15 cellular contexts compared by ENCODE assay signal in genomic region chr3:16329036-16329791, GRCh38.
A peak's percentile ranks its signal among the peaks of the same experiment; 100 is the strongest.
DNase-seq lines count a peak whose midpoint lies in the region; ATAC-seq, FAIRE-seq and TF ChIP-seq lines count a peak whose summit lies in the region.
"Had no signal": no experiment of that assay in that cellular context is flagged by ENCODE, and none has a peak within 500 bp of the region (broad histone marks: within the 10 kb centered on the region; RNA-seq: fewer than 3 reads in every experiment).

No MANE protein-coding gene starts in this region.

- H3K36me3 Mint-ChIP-seq in activated naive CD4-positive, alpha-beta T cell treated with anti-CD3 and anti-CD28 coated beads, Interleukin-2, amount 10 ng/mL, durations not matched to agents 7 days and 5 days, result peaks cover 86% of the 10 kb centered on the region
- peaks cover 30 to 62% of the 10 kb centered on the region in 2 donors for H3K36me3 Mint-ChIP-seq in activated naive CD4-positive, alpha-beta T cell treated with anti-CD3 and anti-CD28 coated beads, Interleukin-2, amount 50 U/mL, for 72 hours

- no peak for DNase-seq in activated naive CD4-positive, alpha-beta T cell treated with anti-CD3 and anti-CD28 coated beads, Interleukin-2, amount 10 ng/mL, durations not matched to agents 7 days and 5 days
- no peak for DNase-seq in activated naive CD4-positive, alpha-beta T cell treated with Interleukin-2 at 50 U/mL for 16 hours
- DNase-seq in activated naive CD4-positive, alpha-beta T cell treated with anti-CD3 and anti-CD28 coated beads, Interleukin-2, amount 50 U/mL, for 72 hours (ENCODE audit: low spot score in 2 of 2), result no peak
- no peak for DNase-seq in HepG2 (ENCODE audit: low spot score)
- peak; percentile 30 for DNase-seq in testis
- DNase-seq in NOMO-1 treated with dmso at 0.1 percent for 144 hours (lab: John Stamatoyannopoulos, UW; ENCODE audit: unreplicated experiment), result no peak
- DNase-seq: MV-4-11, NCI-H446 had no signal

- no peak for TF ChIP-seq EP300 in HepG2 (IDR thresholded peaks at IDR 0.05; ENCODE audit: low read depth in 2 of 2, low read length in 2 of 2)
- TF ChIP-seq EP300 in HepG2 (CRISPR knock-in tag; IDR thresholded peaks at IDR 0.05; ENCODE audit: borderline replicate concordance), result no peak

- FAIRE-seq in HepG2 (lab: Jason Lieb, UNC), result no peak

- TF ChIP-seq CTCF in HepG2 (CRISPR knock-in tag; IDR thresholded peaks at IDR 0.05) (no peak), testis (IDR thresholded peaks at IDR 0.05) (no peak)

- no peaks in the 10 kb centered on the region for H4K20me1 ChIP-seq in HepG2 (ENCODE audit: insufficient read depth, low read length)

- no peak for TF ChIP-seq RAD21 in HepG2 (CRISPR knock-in tag; IDR thresholded peaks at IDR 0.05)

- H3K36me3 ChIP-seq in HepG2 (replicated peaks in 1 of 2; ENCODE audit: control insufficient read depth in 1 of 2, insufficient read depth in 2 of 2, low read length in 2 of 2) (peaks cover 0 to 2% of the 10 kb centered on the region in 2 experiments; a peak in 2 of 5 replicates), testis (ENCODE audit: low read depth, missing control alignments) (no peaks in the 10 kb centered on the region)

- peaks cover 10% of the 10 kb centered on the region for H3K4me1 Mint-ChIP-seq in activated naive CD4-positive, alpha-beta T cell treated with anti-CD3 and anti-CD28 coated beads, Interleukin-2, amount 10 ng/mL, durations not matched to agents 7 days and 5 days
- H3K4me1 Mint-ChIP-seq: stimulated activated memory B cell treated with anti-CD40 and anti-IgM and Interleukin-4, amounts not matched to agents 10 μg/mL and 1 μg/mL and 100 μg/mL, for 72 hours had no signal

- H3K4me3 Mint-ChIP-seq in activated naive CD4-positive, alpha-beta T cell treated with anti-CD3 and anti-CD28 coated beads, Interleukin-2, amount 10 ng/mL, durations not matched to agents 7 days and 5 days, result no peak overlapping the region
- H3K4me3 Mint-ChIP-seq: dendritic cell treated with granulocyte-macrophage colony-stimulating factor and Interleukin-4, amounts not matched to agents 40 ng/mL and 50 ng/mL, for 4 days; stimulated activated memory B cell treated with anti-CD40 and anti-IgM and Interleukin-4, amounts not matched to agents 10 μg/mL and 1 μg/mL and 100 μg/mL, for 72 hours had no signal

- ATAC-seq in activated naive CD4-positive, alpha-beta T cell treated with anti-CD3 and anti-CD28 coated beads, Interleukin-2, amount 50 U/mL, for 72 hours, result no peak
- ATAC-seq in HepG2, result no peak
- no peak for ATAC-seq in HG03175 (IDR thresholded peaks at IDR 0.05; ENCODE audit: unreplicated experiment)
- ATAC-seq in HG03565 (IDR thresholded peaks at IDR 0.05; ENCODE audit: unreplicated experiment), result no peak
- ATAC-seq: stimulated activated memory B cell treated with anti-CD40 and anti-IgM and Interleukin-4, amounts not matched to agents 10 μg/mL and 1 μg/mL and 100 μg/mL, for 72 hours had no signal

- CTCF ChIA-PET in activated naive CD4-positive, alpha-beta T cell treated with anti-CD3 and anti-CD28 coated beads, Interleukin-2, amount 10 ng/mL, durations not matched to agents 7 days and 5 days (lab: Charles Lee), result no interaction called here
- CTCF ChIA-PET in HepG2 (lab: Yijun Ruan, JAX; ENCODE audit: low intra/inter-chr PET ratio, low total read pairs), result no interaction called here

- no TSS peak for BruUV-seq in HepG2 (replicated peaks; lab: Mats Ljungman, UMichigan)

- POLR2A ChIA-PET in HepG2 (lab: Yijun Ruan, JAX), result no interaction called here

- intact Hi-C loops in HepG2 (cut with micrococcal nuclease; ENCODE audit: unreplicated experiment), result no loop called here
- intact Hi-C loops in testis (cut with DNase I; ENCODE audit: low total_unique reads), result no loop called here

- H3K4me1 ChIP-seq in HepG2 (ENCODE audit: insufficient read depth, low read length), result peaks cover 70% of the 10 kb centered on the region
- H3K4me1 ChIP-seq in testis, result no peaks in the 10 kb centered on the region

- no peaks in the 10 kb centered on the region for H3K27me3 ChIP-seq in HepG2 (ENCODE audit: control insufficient read depth in 1 of 2, insufficient read depth in 2 of 2, low read length in 2 of 2)
- H3K27me3 ChIP-seq in testis, result no peaks in the 10 kb centered on the region
- H3K27me3 ChIP-seq: neutrophil had no signal

- WGBS in HepG2 (ENCODE audit: low lambda C conversion rate), result 89% methylated on average over 14 of the region's 15 CpGs
- 72 to 78% methylated on average over 15 of the region's 15 CpGs for WGBS in testis, 2 donors

- no peaks in the 10 kb centered on the region for H3K27me3 Mint-ChIP-seq in activated naive CD4-positive, alpha-beta T cell treated with anti-CD3 and anti-CD28 coated beads, Interleukin-2, amount 10 ng/mL, durations not matched to agents 7 days and 5 days
- H3K27me3 Mint-ChIP-seq: dendritic cell treated with granulocyte-macrophage colony-stimulating factor and Interleukin-4, amounts not matched to agents 40 ng/mL and 50 ng/mL, for 4 days; stimulated activated memory B cell treated with anti-CD40 and anti-IgM and Interleukin-4, amounts not matched to agents 10 μg/mL and 1 μg/mL and 100 μg/mL, for 72 hours had no signal

- TF ChIP-seq POLR2A in HepG2 (IDR thresholded peaks at IDR 0.05; ENCODE audit: insufficient read depth in 1 of 2, low read depth in 2 of 2, low read length in 2 of 2), result no peak
- no peak for TF ChIP-seq POLR2A in testis (IDR thresholded peaks at IDR 0.05)

- no peak overlapping the region for H2AFZ ChIP-seq in HepG2 (ENCODE audit: low read length)

- H3K9me3 ChIP-seq in HepG2 (ENCODE audit: low read length) (peaks cover 10% of the 10 kb centered on the region), testis (no peaks in the 10 kb centered on the region)
- H3K9me3 ChIP-seq: neutrophil had no signal

- no peak overlapping the region for H3K9ac ChIP-seq in HepG2 (ENCODE audit: insufficient read depth, low read depth, low read length)

- H3K9me3 Mint-ChIP-seq in activated naive CD4-positive, alpha-beta T cell treated with anti-CD3 and anti-CD28 coated beads, Interleukin-2, amount 10 ng/mL, durations not matched to agents 7 days and 5 days, result peaks cover 6% of the 10 kb centered on the region
- peaks cover 9 to 16% of the 10 kb centered on the region in 2 donors for H3K9me3 Mint-ChIP-seq in activated naive CD4-positive, alpha-beta T cell treated with anti-CD3 and anti-CD28 coated beads, Interleukin-2, amount 50 U/mL, for 72 hours

- H3K27ac ChIP-seq in HepG2 (ENCODE audit: extremely low read length, insufficient read depth, low read length), result no peak overlapping the region
- H3K27ac ChIP-seq in testis, result no peak overlapping the region
- H3K27ac ChIP-seq: neutrophil, SK-N-MC had no signal

- H3K4me3 ChIP-seq in HepG2 (replicated peaks in 1 of 3; ENCODE audit: insufficient read depth in 1 of 3, low read depth in 2 of 3, low read length in 3 of 3) (no peak overlapping the region), testis (no peak overlapping the region)
- H3K4me3 ChIP-seq: lung, SK-N-MC had no signal

- no peak overlapping the region for H3K4me2 ChIP-seq in HepG2 (ENCODE audit: low read depth, low read length)

- in situ Hi-C loops in HepG2 (cut with HindIII; ENCODE audit: extremely low pct_ligation_motif_present, low pct_unique_long_range_greater_than_20kb), result no loop called here

- peak overlapping the region; percentile 60 for H3K27ac Mint-ChIP-seq in activated naive CD4-positive, alpha-beta T cell treated with anti-CD3 and anti-CD28 coated beads, Interleukin-2, amount 10 ng/mL, durations not matched to agents 7 days and 5 days
- peak overlapping the region; percentile 84 to 85 for H3K27ac Mint-ChIP-seq in activated naive CD4-positive, alpha-beta T cell treated with anti-CD3 and anti-CD28 coated beads, Interleukin-2, amount 50 U/mL, for 72 hours
- H3K27ac Mint-ChIP-seq: dendritic cell treated with granulocyte-macrophage colony-stimulating factor and Interleukin-4, amounts not matched to agents 40 ng/mL and 50 ng/mL, for 4 days; stimulated activated memory B cell treated with anti-CD40 and anti-IgM and Interleukin-4, amounts not matched to agents 10 μg/mL and 1 μg/mL and 100 μg/mL, for 72 hours had no signal

- no peaks in the 10 kb centered on the region for H3K79me2 ChIP-seq in HepG2 (ENCODE audit: insufficient read depth, low read length)

TF ChIP-seq in HepG2, 621 proteins besides CTCF, POLR2A, EP300 and RAD21 (continues in another document):
- TF ChIP-seq ZNF564 (CRISPR knock-in tag; IDR thresholded peaks at IDR 0.05) (peak; percentile 78; the same call in 1 of the 2 replicates), ZNF331 (CRISPR knock-in tag; IDR thresholded peaks at IDR 0.05) (no peak), NR2F6 (IDR thresholded peaks at IDR 0.05) (no peak), NR2F6 (CRISPR knock-in tag; IDR thresholded peaks at IDR 0.05) (no peak), GTF3A (CRISPR knock-in tag; conservative IDR thresholded peaks at IDR 0.05) (no peak), SMAD9 (CRISPR knock-in tag; IDR thresholded peaks at IDR 0.05) (no peak), RFX1 (IDR thresholded peaks at IDR 0.05) (0 out of 2 replicates have a peak, but pooled peaks have one; percentile 5), SALL2 (CRISPR knock-in tag; IDR thresholded peaks at IDR 0.05) (no peak), ZNF687 (CRISPR knock-in tag; IDR thresholded peaks at IDR 0.05) (peak; percentile 31; the same call in 1 of the 2 replicates)
